ENCODE assay signal across 25 cellular contexts in the genomic region with DNA sequence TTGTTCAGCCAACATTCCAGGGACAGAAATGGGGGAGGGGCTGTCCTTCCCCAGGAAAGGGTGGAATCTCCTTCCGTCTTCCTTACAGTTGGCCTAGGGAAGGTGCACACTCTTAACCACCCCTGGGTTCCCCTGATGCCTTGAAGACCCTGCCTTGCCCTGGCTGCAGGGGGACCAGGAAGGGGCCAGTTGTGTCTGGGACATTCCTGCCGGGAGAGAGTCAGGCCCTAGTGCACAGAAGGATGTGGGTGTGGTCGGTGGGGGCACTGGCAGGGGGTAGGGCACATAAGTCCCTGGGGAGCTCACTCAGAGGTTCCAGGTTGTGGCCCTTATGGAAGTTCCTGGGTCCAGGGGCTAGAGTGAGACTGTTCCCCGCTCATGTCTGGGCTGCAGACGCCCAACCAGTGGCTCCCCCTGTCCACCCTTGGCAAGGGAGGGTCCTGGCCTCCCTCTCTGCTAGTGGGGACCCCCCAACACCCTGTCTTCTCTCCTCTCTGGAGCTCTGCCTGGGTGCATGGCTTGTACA. TPM values are rescaled to one million over a fixed set of nuclear protein-coding genes. Genes with fewer than 3 reads are reported as not detected.
DNase-seq lines count a peak whose midpoint lies in the region; ATAC-seq and TF ChIP-seq lines count a peak whose summit lies in the region.
"Had no signal": no experiment of that assay in that cellular context is flagged by ENCODE, and none has a peak within 500 bp of the region (broad histone marks: within the 10 kb centered on the region; RNA-seq: fewer than 3 reads in every experiment).

No MANE protein-coding gene starts in this region.

- peak overlapping the region; percentile 86 for H3K27ac Mint-ChIP-seq in T-helper 1 cell treated with Interleukin-12 subunit alpha and Interleukin-12 subunit beta and Interleukin-4 antibody, amounts not matched to agents 30 μg/mL and 1 μg/mL, for 36 hours
- H3K27ac Mint-ChIP-seq in stimulated activated naive CD8-positive, alpha-beta T cell treated with anti-CD3 and anti-CD28 coated beads, Interleukin-15, Interleukin-2, amounts not matched to agents 100 ng/mL and 50 ng/mL, for 24 hours, result peak overlapping the region; percentile 36
- H3K27ac Mint-ChIP-seq: memory B cell had no signal

- H3K4me3 Mint-ChIP-seq in T-helper 1 cell treated with Interleukin-12 subunit alpha and Interleukin-12 subunit beta and Interleukin-4 antibody, amounts not matched to agents 30 μg/mL and 1 μg/mL, for 36 hours, result no peak overlapping the region
- H3K4me3 Mint-ChIP-seq in stimulated activated naive CD8-positive, alpha-beta T cell treated with anti-CD3 and anti-CD28 coated beads, Interleukin-15, Interleukin-2, amounts not matched to agents 100 ng/mL and 50 ng/mL, for 24 hours, result no peak overlapping the region
- H3K4me3 Mint-ChIP-seq: memory B cell had no signal

- H3K9me3 Mint-ChIP-seq in T-helper 1 cell treated with Interleukin-12 subunit alpha and Interleukin-12 subunit beta and Interleukin-4 antibody, amounts not matched to agents 30 μg/mL and 1 μg/mL, for 36 hours, result no peaks in the 10 kb centered on the region
- no peaks in the 10 kb centered on the region for H3K9me3 Mint-ChIP-seq in stimulated activated naive CD8-positive, alpha-beta T cell treated with anti-CD3 and anti-CD28 coated beads, Interleukin-15, Interleukin-2, amounts not matched to agents 100 ng/mL and 50 ng/mL, for 24 hours
- H3K9me3 Mint-ChIP-seq: memory B cell, naive B cell had no signal

- peaks cover 10% of the 10 kb centered on the region for H3K27me3 ChIP-seq in left ventricle myocardium inferior (ENCODE audit: low read depth)
- H3K27me3 ChIP-seq: ovary, stomach, tibial nerve had no signal

- H3K4me3 ChIP-seq in left ventricle myocardium inferior, result no peak overlapping the region
- H3K4me3 ChIP-seq: coronary artery, ovary, tibial nerve had no signal

- DNase-seq in T-helper 1 cell, result no peak
- no peak for DNase-seq in stimulated activated naive CD8-positive, alpha-beta T cell treated with anti-CD3 and anti-CD28 coated beads, Interleukin-15, Interleukin-2, amounts not matched to agents 100 U/mL and 50 U/mL, for 24 hours
- DNase-seq in islet precursor cell, result peak; percentile 25
- DNase-seq in left ventricle myocardium inferior, result no peak
- no peak for DNase-seq in NCI-H128 (lab: John Stamatoyannopoulos, UW; ENCODE audit: unreplicated experiment)
- DNase-seq in NCI-H2171 (lab: John Stamatoyannopoulos, UW), result no peak
- DNase-seq: amygdala; Karpas-422; MV-4-11; naive B cell; NCI-H187; NCI-H446; OCI-M1; right cardiac atrium; stimulated activated CD4-positive, alpha-beta T cell treated with anti-CD3 and anti-CD28 coated beads, Interleukin-12 subunit alpha, Interleukin-12 subunit beta, amount 100 ng/mL, for 4 hours; stimulated activated CD4-positive, alpha-beta T cell treated with anti-CD3 and anti-CD28 coated beads, Interleukin-4, amount 100 ng/mL, for 4 hours; stomach had no signal

- no peaks in the 10 kb centered on the region for H3K9me3 ChIP-seq in left ventricle myocardium inferior (replicated peaks)
- H3K9me3 ChIP-seq: ovary, stomach, tibial nerve had no signal

- ATAC-seq in stimulated activated naive CD8-positive, alpha-beta T cell treated with anti-CD3 and anti-CD28 coated beads, Interleukin-15, Interleukin-2, amounts not matched to agents 100 U/mL and 50 U/mL, for 24 hours, result no peak
- ATAC-seq: right cardiac atrium, Right ventricle myocardium inferior had no signal

- TF ChIP-seq CTCF in left ventricle myocardium inferior (IDR thresholded peaks at IDR 0.05; ENCODE audit: borderline replicate concordance), result no peak

- peaks cover 8% of the 10 kb centered on the region for H3K4me1 ChIP-seq in left ventricle myocardium inferior
- H3K4me1 ChIP-seq: tibial nerve had no signal

- H3K36me3 Mint-ChIP-seq in T-helper 1 cell treated with Interleukin-12 subunit alpha and Interleukin-12 subunit beta and Interleukin-4 antibody, amounts not matched to agents 30 μg/mL and 1 μg/mL, for 36 hours (ENCODE audit: low read depth), result no peaks in the 10 kb centered on the region
- H3K36me3 Mint-ChIP-seq in stimulated activated naive CD8-positive, alpha-beta T cell treated with anti-CD3 and anti-CD28 coated beads, Interleukin-15, Interleukin-2, amounts not matched to agents 100 ng/mL and 50 ng/mL, for 24 hours (ENCODE audit: low read depth), result no peaks in the 10 kb centered on the region
- H3K36me3 Mint-ChIP-seq: memory B cell, naive B cell had no signal

- no peak overlapping the region for H3K27ac ChIP-seq in left ventricle myocardium inferior (replicated peaks)
- H3K27ac ChIP-seq: 22Rv1, coronary artery, ovary, tibial nerve had no signal

- intact Hi-C loops in left ventricle myocardium inferior (cut with micrococcal nuclease), result no loop called here

- no peaks in the 10 kb centered on the region for H3K36me3 ChIP-seq in left ventricle myocardium inferior
- H3K36me3 ChIP-seq: ovary, stomach, tibial nerve had no signal

- H3K4me1 Mint-ChIP-seq in T-helper 1 cell treated with Interleukin-12 subunit alpha and Interleukin-12 subunit beta and Interleukin-4 antibody, amounts not matched to agents 30 μg/mL and 1 μg/mL, for 36 hours (ENCODE audit: low read depth), result peaks cover 54% of the 10 kb centered on the region
- H3K4me1 Mint-ChIP-seq in stimulated activated naive CD8-positive, alpha-beta T cell treated with anti-CD3 and anti-CD28 coated beads, Interleukin-15, Interleukin-2, amounts not matched to agents 100 ng/mL and 50 ng/mL, for 24 hours (ENCODE audit: low read depth), result peaks cover 27% of the 10 kb centered on the region

- H3K27me3 Mint-ChIP-seq in T-helper 1 cell treated with Interleukin-12 subunit alpha and Interleukin-12 subunit beta and Interleukin-4 antibody, amounts not matched to agents 30 μg/mL and 1 μg/mL, for 36 hours (ENCODE audit: low read depth), result peaks cover 4% of the 10 kb centered on the region
- peaks cover 7% of the 10 kb centered on the region for H3K27me3 Mint-ChIP-seq in stimulated activated naive CD8-positive, alpha-beta T cell treated with anti-CD3 and anti-CD28 coated beads, Interleukin-15, Interleukin-2, amounts not matched to agents 100 ng/mL and 50 ng/mL, for 24 hours

RNA-seq across cellular contexts. Expression of a gene that starts 2.1 kb away (rescaled TPM):
- total RNA-seq in left ventricle myocardium inferior, result 0.41 TPM

RNA-seq across cellular contexts. Expression of a gene that starts 26.8 kb away (rescaled TPM):
- total RNA-seq in left ventricle myocardium inferior, result 0.52 TPM

RNA-seq across cellular contexts. Expression of a gene that starts 58.7 kb away (rescaled TPM):
- total RNA-seq in left ventricle myocardium inferior, result 25.1 TPM
